2 cellular contexts compared by ENCODE assay signal in genomic region chr17:71068351-71068750, GRCh38.
TF ChIP-seq lines count a peak whose summit lies in the region.

No MANE protein-coding gene starts in this region.

TF ChIP-seq in IMR-90, 13 proteins besides CTCF, POLR2A, EP300 and RAD21:
- TF ChIP-seq NFE2L2 (IDR thresholded peaks at IDR 0.05; ENCODE audit: low read depth, low read length) (no peak), RFX5 (IDR thresholded peaks at IDR 0.05; ENCODE audit: low read depth, low read length) (no peak), MXI1 (IDR thresholded peaks at IDR 0.05; ENCODE audit: borderline replicate concordance, low read depth, low read length) (no peak), USF2 (IDR thresholded peaks at IDR 0.05; ENCODE audit: low read depth, low read length) (no peak), CEBPB (IDR thresholded peaks at IDR 0.05; ENCODE audit: low read depth, low read length) (no peak), ELK1 (IDR thresholded peaks at IDR 0.05; ENCODE audit: borderline replicate concordance, low read depth, low read length) (no peak), RCOR1 (IDR thresholded peaks at IDR 0.05; ENCODE audit: insufficient replicate concordance, low read length) (no peak), FOS (IDR thresholded peaks at IDR 0.05; ENCODE audit: low read depth, low read length) (no peak), MAZ (IDR thresholded peaks at IDR 0.05; ENCODE audit: borderline replicate concordance, low read depth, low read length) (no peak)

TF ChIP-seq in GM12891, 5 proteins besides CTCF, POLR2A, EP300 and RAD21:
- no peak for TF ChIP-seq TAF1 (IDR thresholded peaks at IDR 0.05; ENCODE audit: low read depth, low read length)
- no peak for TF ChIP-seq POU2F2 (IDR thresholded peaks at IDR 0.05; ENCODE audit: low read depth, low read length)
- TF ChIP-seq PAX5 (IDR thresholded peaks at IDR 0.05; ENCODE audit: insufficient read depth, low read length, severe bottlenecking): no peak
- TF ChIP-seq SPI1 (IDR thresholded peaks at IDR 0.05; ENCODE audit: low read depth, low read length): no peak
- no peak for TF ChIP-seq POLR2AphosphoS5 (IDR thresholded peaks at IDR 0.05; ENCODE audit: low read depth, low read length)
